15 cellular contexts compared by ENCODE assay signal in the genomic region with DNA sequence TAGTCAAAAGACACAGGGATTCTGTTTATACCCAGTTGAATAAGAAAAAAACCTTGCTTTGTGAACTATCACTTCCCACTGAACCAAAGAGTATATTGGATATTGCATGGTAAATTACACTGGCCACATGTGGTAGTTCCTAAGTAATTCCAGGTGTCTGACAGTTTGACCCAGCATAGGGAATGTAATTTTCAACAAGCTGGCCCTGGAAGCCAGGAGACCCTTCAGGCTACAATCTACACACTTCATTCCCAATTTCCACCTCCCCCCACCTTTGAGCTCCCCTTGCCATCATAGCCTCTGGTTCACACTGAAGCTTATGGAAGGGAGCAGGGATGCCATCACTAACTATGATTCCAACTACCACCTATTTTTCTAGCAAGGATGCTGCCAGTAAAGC. TPM values are rescaled to one million over a fixed set of nuclear protein-coding genes. Genes with fewer than 3 reads are reported as not detected.
DNase-seq lines count a peak whose midpoint lies in the region; ATAC-seq and TF ChIP-seq lines count a peak whose summit lies in the region.
"Had no signal": no experiment of that assay in that cellular context is flagged by ENCODE, and none has a peak within 500 bp of the region (broad histone marks: within the 10 kb centered on the region; RNA-seq: fewer than 3 reads in every experiment).

No MANE protein-coding gene starts in this region.

- no peak overlapping the region for H3K4ac ChIP-seq in mesenchymal stem cell (ENCODE audit: low read depth in 1 of 2, low read length in 2 of 2)

- DNase-seq in SK-N-SH (peak; percentile 48), mesenchymal stem cell (no peak), progenitor cell of endocrine pancreas (ENCODE audit: low spot score, unreplicated experiment) (no peak), aorta (no peak), Kasumi-1 (lab: John Stamatoyannopoulos, UW) (no peak)
- DNase-seq in activated T-cell treated with anti-CD3 and anti-CD28 coated beads, Interleukin-2, amount 50 U/mL, for 1 hour = no peak
- DNase-seq in stimulated activated naive CD8-positive, alpha-beta T cell treated with anti-CD3 and anti-CD28 coated beads, Interleukin-15, amount 100 ng/mL, for 72 hours = no peak
- DNase-seq: CD8-positive, alpha-beta T cell; COR-L47; DMS153; EL had no signal

- H3K79me2 ChIP-seq in SK-N-SH (ENCODE audit: insufficient read depth) = no peaks in the 10 kb centered on the region

- H3K18ac ChIP-seq in mesenchymal stem cell (ENCODE audit: low read depth in 1 of 2, low read length in 2 of 2) = peak overlapping the region in 1 of 2 experiments; percentile 18

- peak overlapping the region in 1 of 2 experiments; percentile 50; a peak in 1 of 4 replicates for H3K27ac ChIP-seq in SK-N-SH (ENCODE audit: low read depth in 2 of 2, low read length in 1 of 2)
- no peak overlapping the region for H3K27ac ChIP-seq in mesenchymal stem cell (ENCODE audit: low read length, poor library complexity, severe bottlenecking)
- H3K27ac ChIP-seq in aorta (ENCODE audit: low read depth in 1 of 2, low read length in 2 of 2) = peak overlapping the region; percentile 40 to 62
- H3K27ac ChIP-seq: 22Rv1 had no signal

- no peaks in the 10 kb centered on the region for H3K27me3 ChIP-seq in SK-N-SH (ENCODE audit: insufficient read depth)
- H3K27me3 ChIP-seq in mesenchymal stem cell (ENCODE audit: control insufficient read depth in 1 of 2, insufficient read depth in 1 of 2, low read length in 2 of 2) = peaks cover 0 to 11% of the 10 kb centered on the region in 2 experiments
- H3K27me3 ChIP-seq in aorta (ENCODE audit: control insufficient read depth in 1 of 2, insufficient read depth in 2 of 2, low read length in 1 of 2) = no peaks in the 10 kb centered on the region

- POLR2A ChIA-PET in SK-N-SH (lab: Yijun Ruan, JAX) = no interaction called here

- CTCF ChIA-PET in SK-N-SH (lab: Yijun Ruan, JAX) = interaction anchor here (0.9 to 2.3 kb wide), 7 partner anchors 8 to 116 kb away, joined by 3 to 12 read pairs (median 4); no protein-coding TSS in a partner anchor

- no peak overlapping the region for H3K23ac ChIP-seq in mesenchymal stem cell (ENCODE audit: low read length in 2 of 2)

- H2AFZ ChIP-seq in SK-N-SH (ENCODE audit: low read depth) (no peak overlapping the region), mesenchymal stem cell (ENCODE audit: low read depth, low read length) (no peak overlapping the region)

- no peak for TF ChIP-seq RAD21 in SK-N-SH (IDR thresholded peaks at IDR 0.05; ENCODE audit: low read length)

- H3K36me3 ChIP-seq in SK-N-SH (replicated peaks in 1 of 2; ENCODE audit: control insufficient read depth in 1 of 2, insufficient read depth in 2 of 2, low read length in 1 of 2) = no peaks in the 10 kb centered on the region
- H3K36me3 ChIP-seq in mesenchymal stem cell (ENCODE audit: control insufficient read depth in 1 of 2, insufficient read depth in 2 of 2, low read depth in 1 of 2, low read length in 2 of 2) = no peaks in the 10 kb centered on the region
- H3K36me3 ChIP-seq in aorta (ENCODE audit: control insufficient read depth in 1 of 2, insufficient read depth in 2 of 2, low read length in 1 of 2) = no peaks in the 10 kb centered on the region
- H3K36me3 ChIP-seq: HAP-1 had no signal

- H3K4me3 ChIP-seq in SK-N-SH (ENCODE audit: low read depth in 2 of 2, low read length in 1 of 2) (no peak overlapping the region), mesenchymal stem cell (ENCODE audit: insufficient read depth in 1 of 2, low read depth in 1 of 2, low read length in 2 of 2) (no peak overlapping the region), aorta (ENCODE audit: low read length in 2 of 2) (peak overlapping the region in 1 of 2 donors; percentile 66)
- H3K4me3 ChIP-seq: HAP-1 had no signal

- H3K9me3 ChIP-seq in SK-N-SH = no peaks in the 10 kb centered on the region
- H3K9me3 ChIP-seq in mesenchymal stem cell (ENCODE audit: control insufficient read depth, low read length) = no peaks in the 10 kb centered on the region
- H3K9me3 ChIP-seq in aorta (ENCODE audit: control insufficient read depth, low read length) = no peaks in the 10 kb centered on the region
- H3K9me3 ChIP-seq: HAP-1 had no signal

- no peaks in the 10 kb centered on the region for H3K9me2 ChIP-seq in SK-N-SH

- no peak overlapping the region for H2AK5ac ChIP-seq in mesenchymal stem cell (ENCODE audit: low read length, severe bottlenecking)

- peaks cover 12% of the 10 kb centered on the region for H3F3A ChIP-seq in SK-N-SH (replicated peaks; ENCODE audit: insufficient read depth)

- H3K9me3 Mint-ChIP-seq in progenitor cell of endocrine pancreas (ENCODE audit: low read depth) = no peaks in the 10 kb centered on the region
- H3K9me3 Mint-ChIP-seq in stimulated activated naive CD8-positive, alpha-beta T cell treated with anti-CD3 and anti-CD28 coated beads, Interleukin-15, amount 100 ng/mL, for 72 hours = no peaks in the 10 kb centered on the region
- H3K9me3 Mint-ChIP-seq: CD8-positive, alpha-beta T cell had no signal

- peak overlapping the region; percentile 21 for H3K27ac Mint-ChIP-seq in progenitor cell of endocrine pancreas
- no peak overlapping the region for H3K27ac Mint-ChIP-seq in stimulated activated naive CD8-positive, alpha-beta T cell treated with anti-CD3 and anti-CD28 coated beads, Interleukin-15, amount 100 ng/mL, for 72 hours
- H3K27ac Mint-ChIP-seq: CD14-positive monocyte; CD8-positive, alpha-beta T cell had no signal

- intact Hi-C loops in aorta (cut with DNase I) = loop anchor here in 1 of 2 donors (5.0 kb wide), 1 partner anchor 34 kb away; no protein-coding TSS in a partner anchor

- no peak overlapping the region for H3K9ac ChIP-seq in SK-N-SH
- H3K9ac ChIP-seq in mesenchymal stem cell (ENCODE audit: low read length) = no peak overlapping the region

- peaks cover 40% of the 10 kb centered on the region for H3K4me1 Mint-ChIP-seq in progenitor cell of endocrine pancreas (ENCODE audit: low read depth)
- peaks cover 22% of the 10 kb centered on the region for H3K4me1 Mint-ChIP-seq in stimulated activated naive CD8-positive, alpha-beta T cell treated with anti-CD3 and anti-CD28 coated beads, Interleukin-15, amount 100 ng/mL, for 72 hours

- H4K91ac ChIP-seq in mesenchymal stem cell (ENCODE audit: low read length) = no peak overlapping the region

- H4K20me1 ChIP-seq in SK-N-SH (ENCODE audit: insufficient read depth) = no peaks in the 10 kb centered on the region

- H2BK12ac ChIP-seq in mesenchymal stem cell (ENCODE audit: low read length in 2 of 2) = no peak overlapping the region

- H2BK120ac ChIP-seq in mesenchymal stem cell (ENCODE audit: low read depth, low read length) = no peak overlapping the region

- no peaks in the 10 kb centered on the region for H3K79me1 ChIP-seq in mesenchymal stem cell (replicated peaks; ENCODE audit: low read length, poor library complexity, severe bottlenecking)

- H2BK15ac ChIP-seq in mesenchymal stem cell (ENCODE audit: low read depth, poor library complexity, severe bottlenecking) = peak overlapping the region; percentile 50

- peaks cover 15% of the 10 kb centered on the region for H3K27me3 Mint-ChIP-seq in progenitor cell of endocrine pancreas
- peaks cover 52% of the 10 kb centered on the region for H3K27me3 Mint-ChIP-seq in stimulated activated naive CD8-positive, alpha-beta T cell treated with anti-CD3 and anti-CD28 coated beads, Interleukin-15, amount 100 ng/mL, for 72 hours

- TF ChIP-seq CTCF in SK-N-SH (IDR thresholded peaks at IDR 0.05) (no peak), progenitor cell of endocrine pancreas (IDR thresholded peaks at IDR 0.05; ENCODE audit: unreplicated experiment) (no peak)

- H3K4me2 ChIP-seq in SK-N-SH = no peak overlapping the region
- no peak overlapping the region for H3K4me2 ChIP-seq in mesenchymal stem cell (ENCODE audit: low read length, poor library complexity, severe bottlenecking)

- peak overlapping the region; percentile 73 for H3K4me3 Mint-ChIP-seq in progenitor cell of endocrine pancreas (ENCODE audit: low read depth)
- H3K4me3 Mint-ChIP-seq in stimulated activated naive CD8-positive, alpha-beta T cell treated with anti-CD3 and anti-CD28 coated beads, Interleukin-15, amount 100 ng/mL, for 72 hours = no peak overlapping the region
- H3K4me3 Mint-ChIP-seq: CD14-positive monocyte; CD8-positive, alpha-beta T cell had no signal

- TF ChIP-seq EP300 in SK-N-SH (IDR thresholded peaks at IDR 0.05; ENCODE audit: borderline replicate concordance in 1 of 2, low read depth in 1 of 2, low read length in 1 of 2) = peak in 1 of 2 experiments; percentile 68; a peak in 2 of 4 replicates

- no peak overlapping the region for H3K14ac ChIP-seq in mesenchymal stem cell (ENCODE audit: low read length in 2 of 2)

- H3K36me3 Mint-ChIP-seq in progenitor cell of endocrine pancreas (ENCODE audit: insufficient read depth) = peaks cover under 1% of the 10 kb centered on the region
- H3K36me3 Mint-ChIP-seq: CD8-positive, alpha-beta T cell had no signal

- ATAC-seq in SK-N-SH treated with all-trans-retinoic acid at 6 μM for 48 hours = no peak
- no peak for ATAC-seq in aorta (ENCODE audit: low FRiP score)
- ATAC-seq in stimulated activated naive CD8-positive, alpha-beta T cell treated with anti-CD3 and anti-CD28 coated beads, Interleukin-15, amount 100 ng/mL, for 72 hours = no peak
- ATAC-seq: CD8-positive, alpha-beta T cell had no signal

- no peak overlapping the region for H4K8ac ChIP-seq in mesenchymal stem cell (ENCODE audit: low read length)

- H3K4me1 ChIP-seq in SK-N-SH (ENCODE audit: control insufficient read depth in 1 of 2, insufficient read depth in 2 of 2, low read depth in 1 of 2, low read length in 1 of 2) (peaks cover 7 to 35% of the 10 kb centered on the region in 2 experiments; a peak in 3 of 4 replicates), mesenchymal stem cell (ENCODE audit: control insufficient read depth, insufficient read depth, low read depth, low read length) (peaks cover 13% of the 10 kb centered on the region), aorta (ENCODE audit: control insufficient read depth in 1 of 2, insufficient read depth in 2 of 2, low read length in 2 of 2) (no peaks in the 10 kb centered on the region)

- H2BK5ac ChIP-seq in mesenchymal stem cell (ENCODE audit: low read depth, low read length, poor library complexity, severe bottlenecking) = no peak overlapping the region

RNA-seq across cellular contexts. Expression of a gene that starts 2.8 kb away (rescaled TPM):
- polyA plus RNA-seq in SK-N-SH (2012; rRNA removed) (2.8 and 3.5 TPM in 2 replicates), aorta (100 to 1,000 TPM in 1 of 2 donors, 10 to 100 TPM in 1; 47.9 to 277 TPM)
- polyA plus RNA-seq in SK-N-SH (2012; cell fraction: cytosol; rRNA removed) = 3.2 and 3.4 TPM in 2 replicates
- 1.2 and 1.4 TPM in 2 replicates for polyA plus RNA-seq in SK-N-SH (2012; cell fraction: nucleus; rRNA removed)
- 54.6 TPM for polyA plus RNA-seq in mesenchymal stem cell (2013, experiment 1 of 2)
- polyA plus RNA-seq in mesenchymal stem cell (2013, experiment 2 of 2) = 55.5 TPM
- total RNA-seq in progenitor cell of endocrine pancreas (38.2 and 45.5 TPM in 2 replicates), aorta (100 to 1,000 TPM in 1 of 2 donors, 10 to 100 TPM in 1; 71.4 to 122 TPM)
- total RNA-seq: CD8-positive, alpha-beta T cell had no signal
- polyA plus RNA-seq: CD14-positive monocyte had no signal
